ENCODE assay signal across 1 cellular context in the genomic region with DNA sequence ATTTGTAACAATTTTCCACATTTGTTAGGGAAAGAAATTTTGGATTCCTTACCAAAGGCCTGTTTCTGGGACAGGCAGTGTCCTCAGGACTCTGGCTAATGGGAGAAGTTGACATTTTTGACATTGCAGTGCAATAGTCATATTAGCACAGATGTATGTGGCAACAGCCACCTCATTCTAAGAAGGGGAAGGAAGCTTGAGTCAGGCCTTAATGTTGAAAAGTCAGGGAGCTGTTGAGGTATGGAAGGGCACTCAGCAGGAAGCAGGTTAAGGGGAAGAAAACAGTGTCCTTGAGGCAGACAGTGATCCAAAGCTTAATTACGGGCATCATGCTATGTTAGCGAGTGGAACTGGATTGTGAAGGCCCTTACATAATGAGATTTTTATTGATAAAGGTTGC.
TF ChIP-seq lines count a peak whose summit lies in the region.

No MANE protein-coding gene starts in this region.

TF ChIP-seq in HepG2, 621 proteins besides CTCF, POLR2A, EP300 and RAD21:
- TF ChIP-seq ZNF232 (CRISPR knock-in tag; IDR thresholded peaks at IDR 0.05; ENCODE audit: borderline replicate concordance), result no peak
- no peak for TF ChIP-seq REPIN1 (CRISPR knock-in tag; IDR thresholded peaks at IDR 0.05; ENCODE audit: borderline replicate concordance, low read depth)
- no peak for TF ChIP-seq MEF2D (CRISPR knock-in tag; IDR thresholded peaks at IDR 0.05)
- no peak for TF ChIP-seq ZBTB7A (CRISPR knock-in tag; IDR thresholded peaks at IDR 0.05)
- TF ChIP-seq ZNF556 (CRISPR knock-in tag; IDR thresholded peaks at IDR 0.05; ENCODE audit: borderline replicate concordance), result no peak
- TF ChIP-seq NR2F2 (IDR thresholded peaks at IDR 0.05; ENCODE audit: borderline replicate concordance, low read depth), result no peak
- TF ChIP-seq RFXAP (CRISPR knock-in tag; IDR thresholded peaks at IDR 0.05; ENCODE audit: borderline replicate concordance), result no peak
- TF ChIP-seq NAIF1 (CRISPR knock-in tag; IDR thresholded peaks at IDR 0.05; ENCODE audit: borderline replicate concordance), result no peak
TF ChIP-seq in HepG2: peak in this region for 0.
